In genomic region chr3:196159952-196160804, GRCh38 we compare ENCODE assay signal across 10 cellular contexts. TPM values are rescaled to one million over a fixed set of nuclear protein-coding genes. Genes with fewer than 3 reads are reported as not detected.
DNase-seq lines count a peak whose midpoint lies in the region; ATAC-seq, FAIRE-seq and TF ChIP-seq lines count a peak whose summit lies in the region.
"Had no signal": no experiment of that assay in that cellular context is flagged by ENCODE, and none has a peak within 500 bp of the region (broad histone marks: within the 10 kb centered on the region; RNA-seq: fewer than 3 reads in every experiment).

No MANE protein-coding gene starts in this region.

- H3K4me1 ChIP-seq in transverse colon, result peaks cover 0 to 21% (median 15%) of the 10 kb centered on the region in 4 donors

- TF ChIP-seq CTCF in transverse colon (IDR thresholded peaks at IDR 0.05), result no peak

- no peaks in the 10 kb centered on the region for H3K9me3 Mint-ChIP-seq in activated CD8-positive, alpha-beta memory T cell treated with anti-CD3 and anti-CD28 coated beads, Interleukin-2, amount 10 ng/mL, durations not matched to agents 7 days and 5 days (ENCODE audit: low read depth)
- no peaks in the 10 kb centered on the region for H3K9me3 Mint-ChIP-seq in activated T-cell treated with anti-CD3 and anti-CD28 coated beads, Interleukin-2, amount 50 U/mL, for 72 hours
- H3K9me3 Mint-ChIP-seq: activated naive CD4-positive, alpha-beta T cell treated with anti-CD3 and anti-CD28 coated beads, Interleukin-2, amount 50 U/mL, for 24 hours had no signal

- H3K27me3 Mint-ChIP-seq in activated CD8-positive, alpha-beta memory T cell treated with anti-CD3 and anti-CD28 coated beads, Interleukin-2, amount 10 ng/mL, durations not matched to agents 7 days and 5 days, result no peaks in the 10 kb centered on the region
- H3K27me3 Mint-ChIP-seq in activated T-cell treated with anti-CD3 and anti-CD28 coated beads, Interleukin-2, amount 50 U/mL, for 72 hours (ENCODE audit: low read depth), result no peaks in the 10 kb centered on the region
- H3K27me3 Mint-ChIP-seq: activated naive CD4-positive, alpha-beta T cell treated with anti-CD3 and anti-CD28 coated beads, Interleukin-2, amount 50 U/mL, for 24 hours had no signal

- peak overlapping the region; percentile 68 for H3K27ac Mint-ChIP-seq in activated CD8-positive, alpha-beta memory T cell treated with anti-CD3 and anti-CD28 coated beads, Interleukin-2, amount 10 ng/mL, durations not matched to agents 7 days and 5 days
- peak overlapping the region; percentile 68 for H3K27ac Mint-ChIP-seq in activated T-cell treated with anti-CD3 and anti-CD28 coated beads, Interleukin-2, amount 50 U/mL, for 72 hours
- H3K27ac Mint-ChIP-seq: activated naive CD4-positive, alpha-beta T cell treated with anti-CD3 and anti-CD28 coated beads, Interleukin-2, amount 50 U/mL, for 24 hours had no signal

- peak; percentile 64 for DNase-seq in activated CD8-positive, alpha-beta memory T cell treated with anti-CD3 and anti-CD28 coated beads, Interleukin-2, amount 10 ng/mL, durations not matched to agents 7 days and 5 days
- no peak for DNase-seq in activated CD8-positive, alpha-beta memory T cell treated with anti-CD3 and anti-CD28 coated beads for 24 hours
- DNase-seq in GOT3 (lab: John Stamatoyannopoulos, UW) (peak; percentile 23), LHCN-M2 (ENCODE audit: low read depth) (peak; percentile 74), iPS-NIHi7 (ENCODE audit: extremely low spot score) (peak; percentile 54), transverse colon (peak; percentile 66), urothelium cell line (ENCODE audit: low spot score) (no peak)
- peak; percentile 28 for DNase-seq in activated T-cell treated with anti-CD3 and anti-CD28 coated beads, Interleukin-2, amount 50 U/mL, for 72 hours

- peak overlapping the region; percentile 5 to 58 (median 39) for H3K27ac ChIP-seq in transverse colon

- FAIRE-seq in urothelium cell line (lab: Jason Lieb, UNC), result no peak
- FAIRE-seq: G401.6 had no signal

- peaks cover 29% of the 10 kb centered on the region for H3K4me1 Mint-ChIP-seq in activated CD8-positive, alpha-beta memory T cell treated with anti-CD3 and anti-CD28 coated beads, Interleukin-2, amount 10 ng/mL, durations not matched to agents 7 days and 5 days
- peaks cover 13% of the 10 kb centered on the region for H3K4me1 Mint-ChIP-seq in activated T-cell treated with anti-CD3 and anti-CD28 coated beads, Interleukin-2, amount 50 U/mL, for 72 hours (ENCODE audit: low read depth)

- no peak overlapping the region for H3K4me3 Mint-ChIP-seq in activated CD8-positive, alpha-beta memory T cell treated with anti-CD3 and anti-CD28 coated beads, Interleukin-2, amount 10 ng/mL, durations not matched to agents 7 days and 5 days
- peak overlapping the region; percentile 37 to 65 for H3K4me3 Mint-ChIP-seq in activated T-cell treated with anti-CD3 and anti-CD28 coated beads, Interleukin-2, amount 50 U/mL, for 72 hours
- H3K4me3 Mint-ChIP-seq: activated naive CD4-positive, alpha-beta T cell treated with anti-CD3 and anti-CD28 coated beads, Interleukin-2, amount 50 U/mL, for 24 hours had no signal

- CTCF ChIA-PET in activated CD8-positive, alpha-beta memory T cell treated with anti-CD3 and anti-CD28 coated beads, Interleukin-2, amount 10 ng/mL, durations not matched to agents 7 days and 5 days (lab: Charles Lee), result interaction anchor here (1.3 kb wide), 1 partner anchor 19 kb away, joined by 5 read pairs; no protein-coding TSS in a partner anchor

- TF ChIP-seq EP300 in transverse colon (IDR thresholded peaks at IDR 0.05; ENCODE audit: low read depth), result no peak

- H3K36me3 Mint-ChIP-seq in activated CD8-positive, alpha-beta memory T cell treated with anti-CD3 and anti-CD28 coated beads, Interleukin-2, amount 10 ng/mL, durations not matched to agents 7 days and 5 days, result no peaks in the 10 kb centered on the region
- no peaks in the 10 kb centered on the region for H3K36me3 Mint-ChIP-seq in activated T-cell treated with anti-CD3 and anti-CD28 coated beads, Interleukin-2, amount 50 U/mL, for 72 hours (ENCODE audit: insufficient read depth in 2 of 2)
- H3K36me3 Mint-ChIP-seq: activated naive CD4-positive, alpha-beta T cell treated with anti-CD3 and anti-CD28 coated beads, Interleukin-2, amount 50 U/mL, for 24 hours had no signal

- H3K27me3 ChIP-seq in transverse colon, result no peaks in the 10 kb centered on the region

- H3K9me3 ChIP-seq in transverse colon, result no peaks in the 10 kb centered on the region

- H3K4me3 ChIP-seq in transverse colon, result no peak overlapping the region

- no peaks in the 10 kb centered on the region for H3K36me3 ChIP-seq in transverse colon

- peak; percentile 76 for ATAC-seq in activated CD8-positive, alpha-beta memory T cell treated with anti-CD3 and anti-CD28 coated beads, Interleukin-2, amount 10 ng/mL, durations not matched to agents 7 days and 5 days
- peak; percentile 64 to 79 for ATAC-seq in activated T-cell treated with anti-CD3 and anti-CD28 coated beads, Interleukin-2, amount 50 U/mL, for 72 hours (replicated peaks in 1 of 2)

- 44 to 49% methylated on average over 3 to 15 of the region's 15 CpGs for WGBS in transverse colon (ENCODE audit: low coverage in 1 of 2), 2 donors

- TF ChIP-seq POLR2A in transverse colon (IDR thresholded peaks at IDR 0.05), result no peak

- intact Hi-C loops in transverse colon (cut with DNase I; ENCODE audit: low total_unique reads), result no loop called here

- in situ Hi-C loops in transverse colon (cut with MboI; ENCODE audit: low pct_ligation_motif_present in 1 of 4, low pct_unique_long_range_greater_than_20kb in 1 of 4, low sequenced_read_pairs in 3 of 4), result no loop called here

RNA-seq across cellular contexts. Expression of gene ZDHHC19, which starts 51.0 kb away (rescaled TPM):
- total RNA-seq in activated CD8-positive, alpha-beta memory T cell treated with anti-CD3 and anti-CD28 coated beads, Interleukin-2, amount 10 ng/mL, durations not matched to agents 7 days and 5 days, result not detected
- total RNA-seq in LHCN-M2 (2014; rRNA removed), result not detected in 2 replicates
- polyA plus RNA-seq in LHCN-M2 (2012), result not detected
- not detected for total RNA-seq in activated T-cell treated with anti-CD3 and anti-CD28 coated beads, Interleukin-2, amount 50 U/mL, for 72 hours
- not detected for total RNA-seq in transverse colon

RNA-seq across cellular contexts. Expression of gene SLC51A, which starts 56.2 kb away (rescaled TPM):
- not detected for total RNA-seq in activated CD8-positive, alpha-beta memory T cell treated with anti-CD3 and anti-CD28 coated beads, Interleukin-2, amount 10 ng/mL, durations not matched to agents 7 days and 5 days
- total RNA-seq in LHCN-M2 (2014; rRNA removed) (not detected in 2 replicates), transverse colon (100 to 1,000 TPM in 1 of 4 donors, 10 to 100 TPM in 2, 1 to 10 TPM in 1; 7.2 to 123 (median 40.5) TPM)
- polyA plus RNA-seq in LHCN-M2 (2012), result 4.0 TPM
- total RNA-seq in activated T-cell treated with anti-CD3 and anti-CD28 coated beads, Interleukin-2, amount 50 U/mL, for 72 hours, result not detected

Comparison
In these comparisons a context has a peak if more than half of its experiments do, and no peak if none do; other contexts are left out.
1. DNase-seq: peak in activated CD8-positive, alpha-beta memory T cell treated with anti-CD3 and anti-CD28 coated beads, Interleukin-2, amount 10 ng/mL, durations not matched to agents 7 days and 5 days (single experiment), GOT3 (single experiment), LHCN-M2 (single experiment), activated T-cell treated with anti-CD3 and anti-CD28 coated beads, Interleukin-2, amount 50 U/mL, for 72 hours (2 of 2), iPS-NIHi7 (single experiment) and transverse colon (single experiment); none in activated CD8-positive, alpha-beta memory T cell treated with anti-CD3 and anti-CD28 coated beads for 24 hours (single experiment) and urothelium cell line (single experiment).